In genomic region chr5:37721447-37721871, GRCh38 we compare ENCODE assay signal across 8 cellular contexts.
DNase-seq lines count a peak whose midpoint lies in the region; ATAC-seq and TF ChIP-seq lines count a peak whose summit lies in the region.

No MANE protein-coding gene starts in this region.

- no peaks in the 10 kb centered on the region for H3K27me3 Mint-ChIP-seq in activated CD4-positive, alpha-beta memory T cell treated with anti-CD3 and anti-CD28 coated beads, Interleukin-2, amount 10 ng/mL, durations not matched to agents 7 days and 5 days

- TF ChIP-seq POLR2A in gastrocnemius medialis (IDR thresholded peaks at IDR 0.05), result no peak

- ATAC-seq in GM19035 (IDR thresholded peaks at IDR 0.05; ENCODE audit: unreplicated experiment) (peak; percentile 72), HG03064 (IDR thresholded peaks at IDR 0.05; ENCODE audit: low read depth, unreplicated experiment) (peak; percentile 54), gastrocnemius medialis (no peak)

- H3K9me3 ChIP-seq in gastrocnemius medialis, result no peaks in the 10 kb centered on the region

- peaks cover 0 to 17% of the 10 kb centered on the region in 2 donors for H3K4me1 ChIP-seq in gastrocnemius medialis

- no peak for TF ChIP-seq CTCF in gastrocnemius medialis (IDR thresholded peaks at IDR 0.05 in 4 of 5, conservative IDR thresholded peaks at IDR 0.05 in 1 of 5)

- DNase-seq in AML-193 (lab: John Stamatoyannopoulos, UW) (peak; percentile 15 to 23), nucleus accumbens (lab: John Stamatoyannopoulos, UW) (no peak), gastrocnemius medialis (no peak), NCI-H226 (no peak)
- DNase-seq in activated CD4-positive, alpha-beta memory T cell treated with anti-CD3 and anti-CD28 coated beads, Interleukin-2, amount 10 ng/mL, durations not matched to agents 7 days and 5 days, result peak; percentile 29
- DNase-seq in activated CD8-positive, alpha-beta memory T cell treated with anti-CD3 and anti-CD28 coated beads, Interleukin-2, amount 50 U/mL, for 4 hours, result no peak

- H3K36me3 Mint-ChIP-seq in activated CD4-positive, alpha-beta memory T cell treated with anti-CD3 and anti-CD28 coated beads, Interleukin-2, amount 10 ng/mL, durations not matched to agents 7 days and 5 days (ENCODE audit: low read depth), result peaks cover 17% of the 10 kb centered on the region

- POLR2A ChIA-PET in activated CD4-positive, alpha-beta memory T cell treated with anti-CD3 and anti-CD28 coated beads, Interleukin-2, amount 10 ng/mL, durations not matched to agents 7 days and 5 days (lab: Charles Lee), result interaction anchor here (1.0 to 5.1 kb wide), 4 partner anchors 10 to 845 kb away, joined by 4 to 60 read pairs (median 4); partner anchors contain the start of genes NIPBL and NUP155

- H3K27ac ChIP-seq in gastrocnemius medialis, result no peak overlapping the region

- peak overlapping the region; percentile 42 for H3K4me3 Mint-ChIP-seq in activated CD4-positive, alpha-beta memory T cell treated with anti-CD3 and anti-CD28 coated beads, Interleukin-2, amount 10 ng/mL, durations not matched to agents 7 days and 5 days

- CTCF ChIA-PET in activated CD4-positive, alpha-beta memory T cell treated with anti-CD3 and anti-CD28 coated beads, Interleukin-2, amount 10 ng/mL, durations not matched to agents 7 days and 5 days (lab: Charles Lee), result interaction anchor here (0.8 to 1.6 kb wide), 3 partner anchors 14 to 308 kb away, joined by 3 to 4 read pairs (median 3); no protein-coding TSS in a partner anchor

- no peaks in the 10 kb centered on the region for H3K36me3 ChIP-seq in gastrocnemius medialis

- H3K9me3 Mint-ChIP-seq in activated CD4-positive, alpha-beta memory T cell treated with anti-CD3 and anti-CD28 coated beads, Interleukin-2, amount 10 ng/mL, durations not matched to agents 7 days and 5 days, result no peaks in the 10 kb centered on the region

- peaks cover 35% of the 10 kb centered on the region for H3K4me1 Mint-ChIP-seq in activated CD4-positive, alpha-beta memory T cell treated with anti-CD3 and anti-CD28 coated beads, Interleukin-2, amount 10 ng/mL, durations not matched to agents 7 days and 5 days

- intact Hi-C loops in gastrocnemius medialis (cut with DNase I; ENCODE audit: low total_unique reads), result loop anchor here (10.0 kb wide), 1 partner anchor 743 kb away; no protein-coding TSS in a partner anchor

- peak overlapping the region; percentile 90 for H3K27ac Mint-ChIP-seq in activated CD4-positive, alpha-beta memory T cell treated with anti-CD3 and anti-CD28 coated beads, Interleukin-2, amount 10 ng/mL, durations not matched to agents 7 days and 5 days

- in situ Hi-C loops in gastrocnemius medialis (cut with MboI; ENCODE audit: low sequenced_read_pairs in 4 of 4), result no loop called here

- no peak overlapping the region for H3K4me3 ChIP-seq in gastrocnemius medialis

- H3K27me3 ChIP-seq in gastrocnemius medialis, result no peaks in the 10 kb centered on the region

Comparison
In these comparisons a context has a peak if more than half of its experiments do, and no peak if none do; other contexts are left out.
1. DNase-seq: peak in AML-193 (2 of 2) and activated CD4-positive, alpha-beta memory T cell treated with anti-CD3 and anti-CD28 coated beads, Interleukin-2, amount 10 ng/mL, durations not matched to agents 7 days and 5 days (single experiment); none in nucleus accumbens (0 of 56), gastrocnemius medialis (0 of 2), activated CD8-positive, alpha-beta memory T cell treated with anti-CD3 and anti-CD28 coated beads, Interleukin-2, amount 50 U/mL, for 4 hours (single experiment) and NCI-H226 (single experiment).
2. ATAC-seq: peak in GM19035 (single experiment) and HG03064 (single experiment); none in gastrocnemius medialis (0 of 2).